ENCODE assay signal across 8 cellular contexts in genomic region chr17:61862105-61862574, GRCh38. TPM values are rescaled to one million over a fixed set of nuclear protein-coding genes. Genes with fewer than 3 reads are reported as not detected.
A peak's percentile ranks its signal among the peaks of the same experiment; 100 is the strongest.
DNase-seq lines count a peak whose midpoint lies in the region; ATAC-seq and TF ChIP-seq lines count a peak whose summit lies in the region.

No MANE protein-coding gene starts in this region.

- H3K27ac ChIP-seq in BLaER1 (no peak overlapping the region), HL-60 (replicated peaks) (peak overlapping the region; percentile 94), iPS-18a (ENCODE audit: low read length) (peak overlapping the region; percentile 2)

- no peaks in the 10 kb centered on the region for H4K20me1 ChIP-seq in BLaER1

- H3K36me3 ChIP-seq in BLaER1 (peaks cover 18% of the 10 kb centered on the region), iPS-18a (ENCODE audit: control insufficient read depth, low read depth, low read length) (peaks cover 15% of the 10 kb centered on the region)

- DNase-seq in HL-60 (ENCODE audit: low read depth in 1 of 2, low spot score in 1 of 2) = no peak
- no peak for DNase-seq in WTC11 (ENCODE audit: low spot score)
- no peak for DNase-seq in stimulated activated CD8-positive, alpha-beta memory T cell treated with anti-CD3 and anti-CD28 coated beads, Interleukin-4, amount 100 ng/mL, for 48 hours
- no peak for DNase-seq in DMS153 (lab: John Stamatoyannopoulos, UW)

- H3K9ac ChIP-seq in BLaER1 (peak overlapping the region; percentile 93; the same call in 1 of the 2 replicates), iPS-18a (ENCODE audit: low read length) (peak overlapping the region; percentile 96)

- H3K9me3 Mint-ChIP-seq in WTC11 = no peaks in the 10 kb centered on the region

- H3K36me3 Mint-ChIP-seq in WTC11 = peaks cover 11% of the 10 kb centered on the region; the same call in 1 of the 2 replicates

- H3K27me3 Mint-ChIP-seq in WTC11 (ENCODE audit: low read depth) = no peaks in the 10 kb centered on the region

- peaks cover 20% of the 10 kb centered on the region for H3K4me1 Mint-ChIP-seq in WTC11

- no peak for ATAC-seq in WTC11
- ATAC-seq in GM18873 (IDR thresholded peaks at IDR 0.05; ENCODE audit: low FRiP score, unreplicated experiment) = no peak
- no peak for ATAC-seq in GM19452 (IDR thresholded peaks at IDR 0.05; ENCODE audit: unreplicated experiment)

- H3K9me3 ChIP-seq in BLaER1 (no peaks in the 10 kb centered on the region), iPS-18a (ENCODE audit: control insufficient read depth, low read depth, low read length) (no peaks in the 10 kb centered on the region)

- peak overlapping the region; percentile 78 for H3K4me2 ChIP-seq in BLaER1

- H3K4me1 ChIP-seq in BLaER1 (peaks cover 45% of the 10 kb centered on the region), iPS-18a (ENCODE audit: control insufficient read depth, low read depth, low read length) (peaks cover 13% of the 10 kb centered on the region)

- POLR2A ChIA-PET in WTC11 (lab: Charles Lee) = interaction anchor here (0.6 to 1.0 kb wide), 2 partner anchors 15 to 41 kb away, joined by 3 to 4 read pairs; no protein-coding TSS in a partner anchor

- H3K4me3 Mint-ChIP-seq in WTC11 = peak overlapping the region; percentile 98

- H3K4me3 ChIP-seq in BLaER1 = peak overlapping the region; percentile 80
- H3K4me3 ChIP-seq in HL-60 (replicated peaks; ENCODE audit: insufficient read depth, low read length) = peak overlapping the region; percentile 59
- H3K4me3 ChIP-seq in iPS-18a (ENCODE audit: low read length) = peak overlapping the region; percentile 92

- TF ChIP-seq CTCF in HL-60 (IDR thresholded peaks at IDR 0.05; ENCODE audit: insufficient read depth, low read length) (no peak), WTC11 (IDR thresholded peaks at IDR 0.05) (no peak)

- CTCF ChIA-PET in WTC11 (lab: Charles Lee) = interaction anchor here (0.9 to 3.9 kb wide), 3 partner anchors 204 to 450 kb away, joined by 3 to 27 read pairs (median 6); no protein-coding TSS in a partner anchor

- H3K27me3 ChIP-seq in BLaER1 = no peaks in the 10 kb centered on the region
- H3K27me3 ChIP-seq in HL-60 (ENCODE audit: insufficient read depth, poor library complexity, severe bottlenecking) = no peaks in the 10 kb centered on the region
- no peaks in the 10 kb centered on the region for H3K27me3 ChIP-seq in iPS-18a (ENCODE audit: control insufficient read depth, insufficient read depth, low read length)

- no peak overlapping the region for H3K27ac Mint-ChIP-seq in WTC11

TF ChIP-seq in WTC11, 78 proteins besides CTCF, POLR2A, EP300 and RAD21:
- TF ChIP-seq MYBL2 (CRISPR knock-in tag; IDR thresholded peaks at IDR 0.05) (no peak), ZMAT4 (CRISPR knock-in tag; IDR thresholded peaks at IDR 0.05) (no peak), SMAD4 (CRISPR knock-in tag; IDR thresholded peaks at IDR 0.05) (no peak), ERG (CRISPR knock-in tag; IDR thresholded peaks at IDR 0.05) (no peak), AR (CRISPR knock-in tag; IDR thresholded peaks at IDR 0.05) (no peak), CREM (CRISPR knock-in tag; IDR thresholded peaks at IDR 0.05) (no peak), KAT7 (CRISPR knock-in tag; IDR thresholded peaks at IDR 0.05; ENCODE audit: borderline replicate concordance) (no peak), HMGA2 (CRISPR knock-in tag; IDR thresholded peaks at IDR 0.05) (no peak)
TF ChIP-seq in WTC11: peak in this region for 0.

RNA-seq across cellular contexts. Expression of gene BRIP1, which starts 1.2 kb away (rescaled TPM):
- 13.8 to 17.6 TPM (median 16.0 TPM) in 3 replicates for total RNA-seq in WTC11 (2021)
